Comparison of ENCODE assay signal across 11 cellular contexts in genomic region chr14:92652413-92653151, GRCh38.
A peak's percentile ranks its signal among the peaks of the same experiment; 100 is the strongest.
DNase-seq lines count a peak whose midpoint lies in the region; ATAC-seq, FAIRE-seq and TF ChIP-seq lines count a peak whose summit lies in the region.
"Had no signal": no experiment of that assay in that cellular context is flagged by ENCODE, and none has a peak within 500 bp of the region (broad histone marks: within the 10 kb centered on the region; RNA-seq: fewer than 3 reads in every experiment).

No MANE protein-coding gene starts in this region.

- H3K9ac ChIP-seq in BLaER1, result no peak overlapping the region; the same call in 1 of the 2 replicates

- H3K9me3 Mint-ChIP-seq in IgD-negative memory B cell, result no peaks in the 10 kb centered on the region
- H3K9me3 Mint-ChIP-seq in naive thymus-derived CD8-positive, alpha-beta T cell, result no peaks in the 10 kb centered on the region

- H3K27ac Mint-ChIP-seq in IgD-negative memory B cell, result peak overlapping the region; percentile 87 to 98 (median 97)
- H3K27ac Mint-ChIP-seq in naive thymus-derived CD8-positive, alpha-beta T cell, result peak overlapping the region; percentile 97 to 100 (median 100)

- DNase-seq in caudate nucleus (lab: John Stamatoyannopoulos, UW), result no peak
- peak in 4 of 10 donors; percentile 29 to 41 (median 33) for DNase-seq in naive thymus-derived CD8-positive, alpha-beta T cell
- DNase-seq in iPS-NIHi11 (ENCODE audit: low spot score), result no peak
- no peak for DNase-seq in pancreas
- DNase-seq in COR-L47 (lab: John Stamatoyannopoulos, UW), result no peak
- DNase-seq: NCI-H2107, SHP77 had no signal

- ATAC-seq in naive thymus-derived CD8-positive, alpha-beta T cell, result peak in 1 of 2 donors; percentile 6
- no peak for ATAC-seq in GM18867 (IDR thresholded peaks at IDR 0.05; ENCODE audit: unreplicated experiment)
- no peak for ATAC-seq in pancreas

- H3K27ac ChIP-seq in BLaER1 (no peak overlapping the region), caudate nucleus (ENCODE audit: low read depth, low read length) (peak overlapping the region; percentile 62), pancreas (peak overlapping the region in 2 of 4 donors; percentile 28 to 58)
- H3K27ac ChIP-seq: C4-2B had no signal

- no peak for FAIRE-seq in pancreas (lab: Jason Lieb, UNC)

- TF ChIP-seq CTCF in pancreas (IDR thresholded peaks at IDR 0.05), result no peak

- peak overlapping the region; percentile 95 to 99 (median 98) for H3K4me3 Mint-ChIP-seq in IgD-negative memory B cell
- H3K4me3 Mint-ChIP-seq in naive thymus-derived CD8-positive, alpha-beta T cell, result peak overlapping the region; percentile 98 to 100 (median 100)

- POLR2A ChIA-PET in naive thymus-derived CD8-positive, alpha-beta T cell (lab: Charles Lee), result interaction anchor here (0.6 to 17.2 kb wide), 38 partner anchors 9 to 779 kb away, joined by 3 to 268 read pairs (median 4); partner anchors contain the start of genes ATXN3, CPSF2, LGMN and TRIP11

- H3K27me3 ChIP-seq in BLaER1, result peaks cover 23% of the 10 kb centered on the region
- H3K27me3 ChIP-seq in pancreas, result no peaks in the 10 kb centered on the region

- WGBS in pancreas, 2 donors, result 72 to 84% methylated on average over 26 of the region's 26 CpGs

- H3K36me3 ChIP-seq in BLaER1, result 0 out of 2 replicates have a peak, but pooled peaks cover 10% of the 10 kb centered on the region
- H3K36me3 ChIP-seq in pancreas, result no peaks in the 10 kb centered on the region

- H3K9me3 ChIP-seq in BLaER1 (no peaks in the 10 kb centered on the region), pancreas (no peaks in the 10 kb centered on the region)

- H4K20me1 ChIP-seq in BLaER1, result peaks cover 58% of the 10 kb centered on the region

- H3K4me1 Mint-ChIP-seq in IgD-negative memory B cell, result peaks cover 36 to 47% (median 43%) of the 10 kb centered on the region in 3 donors
- H3K4me1 Mint-ChIP-seq in naive thymus-derived CD8-positive, alpha-beta T cell, result peaks cover 50 to 81% (median 77%) of the 10 kb centered on the region in 4 donors

- intact Hi-C loops in pancreas (cut with DNase I), result no loop called here

- peak overlapping the region; percentile 86 for H3K4me2 ChIP-seq in BLaER1

- peaks cover 7% of the 10 kb centered on the region for H3K36me3 Mint-ChIP-seq in IgD-negative memory B cell
- peaks cover 13 to 34% (median 13%) of the 10 kb centered on the region in 3 donors for H3K36me3 Mint-ChIP-seq in naive thymus-derived CD8-positive, alpha-beta T cell

- H3K4me1 ChIP-seq in BLaER1 (peaks cover 58% of the 10 kb centered on the region), pancreas (no peaks in the 10 kb centered on the region)

- H3K27me3 Mint-ChIP-seq in IgD-negative memory B cell, result peaks cover 2% of the 10 kb centered on the region
- no peaks in the 10 kb centered on the region for H3K27me3 Mint-ChIP-seq in naive thymus-derived CD8-positive, alpha-beta T cell

- H3K4me3 ChIP-seq in BLaER1 (no peak overlapping the region), pancreas (peak overlapping the region in 1 of 4 donors; percentile 29)
